Comparison of ENCODE assay signal across 36 cellular contexts in the genomic region with DNA sequence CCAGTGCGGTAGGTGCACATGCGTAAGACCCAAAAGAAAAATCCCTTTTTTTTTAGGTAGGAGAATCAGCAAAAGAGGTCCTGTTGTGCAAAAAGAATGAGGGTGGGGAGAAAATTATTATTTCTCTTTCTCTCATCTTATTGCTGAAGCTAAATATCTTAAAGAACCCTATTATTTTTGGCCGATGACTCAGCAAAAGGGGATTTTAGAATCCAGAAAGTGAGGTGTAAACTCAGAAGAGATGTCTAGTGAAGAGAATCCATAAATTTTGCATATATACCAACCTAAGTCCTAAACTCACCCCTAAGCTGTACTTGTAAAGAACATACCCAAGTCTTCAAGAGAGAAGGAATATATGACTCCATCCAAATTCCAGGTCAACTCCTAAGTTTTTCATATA.
"Had no signal": no experiment of that assay in that cellular context is flagged by ENCODE, and none has a peak within 500 bp of the region (broad histone marks: within the 10 kb centered on the region; RNA-seq: fewer than 3 reads in every experiment).

No MANE protein-coding gene starts in this region.

- H3K27me3 ChIP-seq: brain microvascular endothelial cell, esophagus squamous epithelium, gastroesophageal sphincter, heart right ventricle had no signal

- H3K4me1 Mint-ChIP-seq: activated CD4-positive, alpha-beta T cell treated with anti-CD3 and anti-CD28 coated beads for 36 hours; activated CD4-positive, alpha-beta T cell treated with anti-CD3 and anti-CD28 coated beads, Interleukin-2, amount 10 ng/mL, durations not matched to agents 24 days and 14 days; central memory CD8-positive, alpha-beta T cell; T-helper 17 cell had no signal

- FAIRE-seq: astrocyte, bronchial epithelial cell, endometrium, endothelial cell of umbilical vein had no signal

- H3K4me1 ChIP-seq: esophagus squamous epithelium, gastroesophageal sphincter, heart right ventricle had no signal

- DNase-seq: activated CD4-positive, alpha-beta memory T cell treated with anti-CD3 and anti-CD28 coated beads for 36 hours; activated CD4-positive, alpha-beta T cell treated with anti-CD3 and anti-CD28 coated beads for 36 hours; activated CD4-positive, alpha-beta T cell treated with anti-CD3 and anti-CD28 coated beads, Interleukin-2, amount 10 ng/mL, durations not matched to agents 24 days and 14 days; activated CD4-positive, CD25-positive, alpha-beta regulatory T cell; activated CD4-positive, CD25-positive, alpha-beta regulatory T cell treated with anti-CD3 and anti-CD28 coated beads, Interleukin-2, amount 50 U/mL, for 72 hours; activated CD8-positive, alpha-beta memory T cell treated with anti-CD3 and anti-CD28 coated beads, Interleukin-2, amount 50 U/mL, for 48 hours; activated effector memory CD4-positive, alpha-beta T cell treated with Interleukin-2 at 50 U/mL for 16 hours; activated gamma-delta T cell treated with Interleukin-2 at 50 U/mL for 16 hours; activated naive CD4-positive, alpha-beta T cell treated with anti-CD3 and anti-CD28 coated beads, Interleukin-2, amount 50 U/mL, for 16 hours; activated naive CD4-positive, alpha-beta T cell treated with Interleukin-2 at 50 U/mL for 16 hours; activated T-cell treated with anti-CD3 and anti-CD28 coated beads for 4 hours; activated T-cell treated with anti-CD3 and anti-CD28 coated beads, Interleukin-2, amount 50 U/mL, for 24 hours; activated T-cell treated with anti-CD3 and anti-CD28 coated beads, Interleukin-2, amount 50 U/mL, for 72 hours; amniotic stem cell; anterior cingulate cortex; brain microvascular endothelial cell; dermis blood vessel endothelial cell; effector CD4-positive, alpha-beta T cell; effector memory CD8-positive, alpha-beta T cell; esophagus squamous epithelium; foreskin melanocyte; heart right ventricle; T-helper 1 cell; T-helper 17 cell; T1000; WERI-Rb-1 had no signal

- H3K9me3 ChIP-seq: esophagus squamous epithelium, gastroesophageal sphincter had no signal

- H3K4me3 ChIP-seq: coronary artery, esophagus squamous epithelium, gastroesophageal sphincter, heart right ventricle had no signal

- H3K36me3 Mint-ChIP-seq: activated CD4-positive, alpha-beta memory T cell treated with anti-CD3 and anti-CD28 coated beads for 36 hours; activated naive CD8-positive, alpha-beta T cell had no signal

- H3K36me3 ChIP-seq: brain microvascular endothelial cell, esophagus squamous epithelium, gastroesophageal sphincter, heart right ventricle, WERI-Rb-1 had no signal

- H3K27me3 Mint-ChIP-seq: activated CD4-positive, alpha-beta memory T cell treated with anti-CD3 and anti-CD28 coated beads for 36 hours; activated CD4-positive, alpha-beta T cell treated with anti-CD3 and anti-CD28 coated beads for 36 hours; activated CD4-positive, alpha-beta T cell treated with anti-CD3 and anti-CD28 coated beads, Interleukin-2, amount 10 ng/mL, durations not matched to agents 24 days and 14 days; activated naive CD8-positive, alpha-beta T cell; activated T-cell treated with anti-CD3 and anti-CD28 coated beads, Interleukin-2, amount 50 U/mL, for 24 hours; central memory CD8-positive, alpha-beta T cell; effector memory CD8-positive, alpha-beta T cell; T-helper 17 cell had no signal

- H3K27ac Mint-ChIP-seq: activated CD4-positive, alpha-beta memory T cell treated with anti-CD3 and anti-CD28 coated beads for 36 hours; activated CD4-positive, alpha-beta T cell treated with anti-CD3 and anti-CD28 coated beads for 36 hours; activated CD4-positive, alpha-beta T cell treated with anti-CD3 and anti-CD28 coated beads, Interleukin-2, amount 10 ng/mL, durations not matched to agents 24 days and 14 days; activated naive CD8-positive, alpha-beta T cell; activated T-cell treated with anti-CD3 and anti-CD28 coated beads, Interleukin-2, amount 50 U/mL, for 24 hours; activated T-cell treated with anti-CD3 and anti-CD28 coated beads, Interleukin-2, amount 50 U/mL, for 72 hours; effector memory CD8-positive, alpha-beta T cell; T-helper 17 cell; T-helper 2 cell treated with Interferon-gamma antibody and Interleukin-4, amounts not matched to agents 5 μg/mL and 100 μg/mL, for 36 hours had no signal

- H3K4me3 Mint-ChIP-seq: activated CD4-positive, alpha-beta memory T cell treated with anti-CD3 and anti-CD28 coated beads for 36 hours; activated CD4-positive, alpha-beta T cell treated with anti-CD3 and anti-CD28 coated beads for 36 hours; activated CD4-positive, alpha-beta T cell treated with anti-CD3 and anti-CD28 coated beads, Interleukin-2, amount 10 ng/mL, durations not matched to agents 24 days and 14 days; activated naive CD8-positive, alpha-beta T cell; activated T-cell treated with anti-CD3 and anti-CD28 coated beads, Interleukin-2, amount 50 U/mL, for 24 hours; activated T-cell treated with anti-CD3 and anti-CD28 coated beads, Interleukin-2, amount 50 U/mL, for 72 hours; central memory CD8-positive, alpha-beta T cell; effector memory CD8-positive, alpha-beta T cell; T-helper 17 cell; T-helper 2 cell treated with Interferon-gamma antibody and Interleukin-4, amounts not matched to agents 5 μg/mL and 100 μg/mL, for 36 hours had no signal

- H3K27ac ChIP-seq: brain microvascular endothelial cell, coronary artery, epithelial cell of prostate, esophagus squamous epithelium, gastroesophageal sphincter, heart right ventricle, WERI-Rb-1 had no signal

- ATAC-seq: activated CD4-positive, alpha-beta T cell treated with anti-CD3 and anti-CD28 coated beads for 36 hours; activated T-cell treated with anti-CD3 and anti-CD28 coated beads, Interleukin-2, amount 50 U/mL, for 72 hours; effector memory CD8-positive, alpha-beta T cell; gastroesophageal sphincter; heart right ventricle; T-helper 17 cell had no signal
